11 cellular contexts compared by ENCODE assay signal in genomic region chr5:15794117-15794985, GRCh38.
DNase-seq lines count a peak whose midpoint lies in the region; TF ChIP-seq lines count a peak whose summit lies in the region.
"Had no signal": no experiment of that assay in that cellular context is flagged by ENCODE, and none has a peak within 500 bp of the region (broad histone marks: within the 10 kb centered on the region; RNA-seq: fewer than 3 reads in every experiment).

No MANE protein-coding gene starts in this region.

- intact Hi-C loops in MCF 10A (cut with micrococcal nuclease) = loop anchor here (1.0 kb wide), 4 partner anchors 201 to 688 kb away; no protein-coding TSS in a partner anchor
- intact Hi-C loops in mammary epithelial cell (cut with micrococcal nuclease) = loop anchor here (1.0 to 10.0 kb wide), 4 partner anchors 295 to 690 kb away; no protein-coding TSS in a partner anchor
- intact Hi-C loops in ascending aorta (cut with DNase I) = loop anchor here (5.0 to 10.0 kb wide), 3 partner anchors 292 to 507 kb away; partner anchors contain the start of gene FBXL7
- intact Hi-C loops in tibial artery (cut with DNase I; ENCODE audit: low total_unique reads) = loop anchor here (5.0 kb wide), 1 partner anchor 292 kb away; the partner anchor contains the start of gene FBXL7

- no peaks in the 10 kb centered on the region for H3K36me3 Mint-ChIP-seq in MCF 10A (ENCODE audit: insufficient read depth, unreplicated experiment)
- H3K36me3 Mint-ChIP-seq in activated CD4-positive, alpha-beta T cell treated with anti-CD3 and anti-CD28 coated beads, Interleukin-2, amount 10 ng/mL, durations not matched to agents 7 days and 5 days (ENCODE audit: low read depth) = no peaks in the 10 kb centered on the region
- H3K36me3 Mint-ChIP-seq: IgD-negative memory B cell had no signal

- H3K27me3 Mint-ChIP-seq in MCF 10A (ENCODE audit: insufficient read depth, unreplicated experiment) = peaks cover 12% of the 10 kb centered on the region
- no peaks in the 10 kb centered on the region for H3K27me3 Mint-ChIP-seq in activated CD4-positive, alpha-beta T cell treated with anti-CD3 and anti-CD28 coated beads, Interleukin-2, amount 10 ng/mL, durations not matched to agents 7 days and 5 days
- H3K27me3 Mint-ChIP-seq: central memory CD8-positive, alpha-beta T cell; IgD-negative memory B cell had no signal

- H3K4me1 ChIP-seq in mammary epithelial cell (ENCODE audit: insufficient read depth, low read length) = no peaks in the 10 kb centered on the region
- peaks cover 0 to 12% of the 10 kb centered on the region in 2 donors for H3K4me1 ChIP-seq in ascending aorta
- peaks cover 24% of the 10 kb centered on the region; the same call in 1 of the 2 replicates for H3K4me1 ChIP-seq in iPS-20b (ENCODE audit: insufficient read depth, low read length)
- peaks cover 0 to 31% (median 6%) of the 10 kb centered on the region in 4 donors for H3K4me1 ChIP-seq in tibial artery
- H3K4me1 ChIP-seq: Peyer's patch had no signal

- no peak overlapping the region for H3K4me3 Mint-ChIP-seq in MCF 10A (ENCODE audit: unreplicated experiment)
- H3K4me3 Mint-ChIP-seq in activated CD4-positive, alpha-beta T cell treated with anti-CD3 and anti-CD28 coated beads, Interleukin-2, amount 10 ng/mL, durations not matched to agents 7 days and 5 days = no peak overlapping the region
- H3K4me3 Mint-ChIP-seq: central memory CD8-positive, alpha-beta T cell; IgD-negative memory B cell had no signal

- in situ Hi-C loops in mammary epithelial cell (cut with MboI; ENCODE audit: low sequenced_read_pairs in 2 of 2) = no loop called here

- H3K9me3 ChIP-seq in mammary epithelial cell (replicated peaks; ENCODE audit: insufficient read depth, low read length) = peaks cover 3% of the 10 kb centered on the region
- no peaks in the 10 kb centered on the region for H3K9me3 ChIP-seq in ascending aorta
- no peaks in the 10 kb centered on the region for H3K9me3 ChIP-seq in iPS-20b (ENCODE audit: insufficient read depth, low read depth, low read length)
- H3K9me3 ChIP-seq in tibial artery = no peaks in the 10 kb centered on the region
- H3K9me3 ChIP-seq: Peyer's patch had no signal

- no peak overlapping the region for H3K9ac ChIP-seq in mammary epithelial cell (ENCODE audit: insufficient read depth, low read length)
- H3K9ac ChIP-seq in iPS-20b (ENCODE audit: low read depth, low read length) = peak overlapping the region; percentile 31; the same call in 1 of the 2 replicates

- H3K79me2 ChIP-seq in mammary epithelial cell (ENCODE audit: insufficient read depth, low read length) = no peaks in the 10 kb centered on the region

- DNase-seq in MCF 10A (ENCODE audit: unreplicated experiment) (no peak), mammary epithelial cell (no peak), ascending aorta (ENCODE audit: low spot score in 2 of 2) (no peak), tibial artery (no peak), occipital lobe (lab: John Stamatoyannopoulos, UW) (no peak), H4 (ENCODE audit: low spot score) (no peak)
- no peak for DNase-seq in activated CD4-positive, alpha-beta T cell treated with anti-CD3 and anti-CD28 coated beads, Interleukin-2, amount 10 ng/mL, durations not matched to agents 7 days and 5 days
- DNase-seq: Peyer's patch had no signal

- H3K27ac Mint-ChIP-seq in MCF 10A (ENCODE audit: low read depth, unreplicated experiment) = no peak overlapping the region
- no peak overlapping the region for H3K27ac Mint-ChIP-seq in activated CD4-positive, alpha-beta T cell treated with anti-CD3 and anti-CD28 coated beads, Interleukin-2, amount 10 ng/mL, durations not matched to agents 7 days and 5 days
- H3K27ac Mint-ChIP-seq: IgD-negative memory B cell had no signal

- POLR2A ChIA-PET in MCF 10A (lab: Yijun Ruan, JAX) = no interaction called here
- POLR2A ChIA-PET in activated CD4-positive, alpha-beta T cell treated with anti-CD3 and anti-CD28 coated beads, Interleukin-2, amount 10 ng/mL, durations not matched to agents 7 days and 5 days (lab: Charles Lee) = no interaction called here

- H4K20me1 ChIP-seq in mammary epithelial cell (ENCODE audit: insufficient read depth, low read length) = no peaks in the 10 kb centered on the region

- CTCF ChIA-PET in MCF 10A (lab: Yijun Ruan, JAX) = interaction anchor here (0.7 to 2.2 kb wide), 8 partner anchors 17 to 688 kb away, joined by 3 to 7 read pairs (median 4); no protein-coding TSS in a partner anchor
- CTCF ChIA-PET in mammary epithelial cell (lab: Charles Lee; ENCODE audit: low non-redundant PET) = no interaction called here
- CTCF ChIA-PET in activated CD4-positive, alpha-beta T cell treated with anti-CD3 and anti-CD28 coated beads, Interleukin-2, amount 10 ng/mL, durations not matched to agents 7 days and 5 days (lab: Charles Lee) = no interaction called here

- H3K36me3 ChIP-seq in mammary epithelial cell (ENCODE audit: insufficient read depth, low read length) = no peaks in the 10 kb centered on the region
- no peaks in the 10 kb centered on the region for H3K36me3 ChIP-seq in ascending aorta
- no peaks in the 10 kb centered on the region for H3K36me3 ChIP-seq in iPS-20b (ENCODE audit: insufficient read depth, low read depth, low read length)
- H3K36me3 ChIP-seq in tibial artery = no peaks in the 10 kb centered on the region
- H3K36me3 ChIP-seq: Peyer's patch had no signal

- H3K4me1 Mint-ChIP-seq in MCF 10A (ENCODE audit: insufficient read depth, unreplicated experiment) = no peaks in the 10 kb centered on the region
- no peaks in the 10 kb centered on the region for H3K4me1 Mint-ChIP-seq in activated CD4-positive, alpha-beta T cell treated with anti-CD3 and anti-CD28 coated beads, Interleukin-2, amount 10 ng/mL, durations not matched to agents 7 days and 5 days
- H3K4me1 Mint-ChIP-seq: central memory CD8-positive, alpha-beta T cell had no signal

- BruUV-seq in MCF 10A (replicated peaks; lab: Mats Ljungman, UMichigan) = no TSS peak
- no TSS peak for BruUV-seq in mammary epithelial cell (replicated peaks; lab: Mats Ljungman, UMichigan)

- no peak overlapping the region for H3K27ac ChIP-seq in mammary epithelial cell (ENCODE audit: insufficient read depth, low read depth, low read length)
- H3K27ac ChIP-seq in ascending aorta = no peak overlapping the region
- H3K27ac ChIP-seq in iPS-20b (ENCODE audit: low read length) = no peak overlapping the region
- no peak overlapping the region for H3K27ac ChIP-seq in tibial artery
- H3K27ac ChIP-seq: Peyer's patch had no signal

- H3K27me3 ChIP-seq in mammary epithelial cell (ENCODE audit: insufficient read depth, low read length) = no peaks in the 10 kb centered on the region
- H3K27me3 ChIP-seq in ascending aorta = no peaks in the 10 kb centered on the region
- no peaks in the 10 kb centered on the region for H3K27me3 ChIP-seq in iPS-20b (ENCODE audit: insufficient read depth, low read length)
- no peaks in the 10 kb centered on the region for H3K27me3 ChIP-seq in tibial artery
- H3K27me3 ChIP-seq: Peyer's patch had no signal

- 5% methylated on average over 5 of the region's 5 CpGs for WGBS in mammary epithelial cell (ENCODE audit: low coverage, missing lambda C conversion rate)

- H3K4me3 ChIP-seq in mammary epithelial cell (replicated peaks in 1 of 3; ENCODE audit: insufficient read depth in 1 of 3, low read depth in 2 of 3, low read length in 3 of 3) (no peak overlapping the region), ascending aorta (no peak overlapping the region), iPS-20b (ENCODE audit: low read length) (no peak overlapping the region), tibial artery (no peak overlapping the region)
- H3K4me3 ChIP-seq: Peyer's patch had no signal

- peak; percentile 35 for TF ChIP-seq CTCF in MCF 10A (IDR thresholded peaks at IDR 0.05; ENCODE audit: unreplicated experiment)
- TF ChIP-seq CTCF in mammary epithelial cell (conservative IDR thresholded peaks at IDR 0.05 in 1 of 2, IDR thresholded peaks at IDR 0.05 in 1 of 2; ENCODE audit: extremely low read depth in 1 of 2, insufficient read depth in 1 of 2, low read depth in 1 of 2, low read length in 2 of 2) = no peak
- TF ChIP-seq CTCF in ascending aorta (IDR thresholded peaks at IDR 0.05) = peak in 2 of 3 experiments; percentile 22 to 27
- peak; percentile 31 to 46 for TF ChIP-seq CTCF in tibial artery (IDR thresholded peaks at IDR 0.05)

- no peak overlapping the region for H3K4me2 ChIP-seq in mammary epithelial cell (ENCODE audit: insufficient read depth, low read depth, low read length)

- no peak overlapping the region for H2AFZ ChIP-seq in mammary epithelial cell (ENCODE audit: low read depth, low read length)

- dilution Hi-C loops in mammary epithelial cell (cut with HindIII; ENCODE audit: low sequenced_read_pairs) = no loop called here

- no peaks in the 10 kb centered on the region for H3K9me3 Mint-ChIP-seq in MCF 10A (ENCODE audit: unreplicated experiment)
- H3K9me3 Mint-ChIP-seq in activated CD4-positive, alpha-beta T cell treated with anti-CD3 and anti-CD28 coated beads, Interleukin-2, amount 10 ng/mL, durations not matched to agents 7 days and 5 days = no peaks in the 10 kb centered on the region

Comparison
In these comparisons a context has a peak if more than half of its experiments do, and no peak if none do; other contexts are left out.
1. CTCF ChIP-seq: peak in MCF 10A (single experiment), ascending aorta (2 of 3) and tibial artery (2 of 2); none in mammary epithelial cell (0 of 2).